ENCODE assay signal across 9 cellular contexts in genomic region chr7:99617187-99617781, GRCh38. TPM values are rescaled to one million over a fixed set of nuclear protein-coding genes. Genes with fewer than 3 reads are reported as not detected.
DNase-seq lines count a peak whose midpoint lies in the region; ATAC-seq and TF ChIP-seq lines count a peak whose summit lies in the region.
"Had no signal": no experiment of that assay in that cellular context is flagged by ENCODE, and none has a peak within 500 bp of the region (broad histone marks: within the 10 kb centered on the region; RNA-seq: fewer than 3 reads in every experiment).

No MANE protein-coding gene starts in this region.

- peaks cover 52% of the 10 kb centered on the region for H3K4me1 Mint-ChIP-seq in activated naive CD8-positive, alpha-beta T cell (ENCODE audit: low read depth)

- peak overlapping the region; percentile 83 for H3K4me3 ChIP-seq in AG09309 (ENCODE audit: control insufficient read depth, low read depth, low read length)
- H3K4me3 ChIP-seq in HFF-Myc (replicated peaks; ENCODE audit: low read depth, low read length): peak overlapping the region; percentile 68
- peak overlapping the region; percentile 77 to 94 (median 93) for H3K4me3 ChIP-seq in liver (ENCODE audit: low read depth in 1 of 3, low read length in 3 of 3)
- peak overlapping the region; percentile 93 for H3K4me3 ChIP-seq in urinary bladder (ENCODE audit: low read depth, low read length)

- WGBS in liver: 12% methylated on average over 22 of the region's 22 CpGs
- 16% methylated on average over 22 of the region's 22 CpGs for WGBS in urinary bladder

- H3K9me3 ChIP-seq in liver (ENCODE audit: control insufficient read depth in 4 of 4, low read length in 3 of 4): no peaks in the 10 kb centered on the region

- TF ChIP-seq RAD21 in liver (IDR thresholded peaks at IDR 0.05): no peak

- peak overlapping the region; percentile 17 to 23 for H3K9ac ChIP-seq in liver (ENCODE audit: low read depth in 1 of 2, low read length in 2 of 2)

- H3K4me1 ChIP-seq in liver (ENCODE audit: control insufficient read depth in 4 of 4, insufficient read depth in 4 of 4, low read length in 3 of 4) (peaks cover 2 to 17% (median 8%) of the 10 kb centered on the region in 4 donors), urinary bladder (ENCODE audit: insufficient read depth) (peaks cover 2% of the 10 kb centered on the region)

- H3K27ac ChIP-seq in liver (ENCODE audit: low read depth in 1 of 2, low read length in 2 of 2) (peak overlapping the region; percentile 66 to 77), urinary bladder (ENCODE audit: low read depth) (peak overlapping the region; percentile 63)

- no peak for ATAC-seq in GM19395 (IDR thresholded peaks at IDR 0.05; ENCODE audit: unreplicated experiment)

- peak overlapping the region; percentile 95 for H3K4me3 Mint-ChIP-seq in activated naive CD8-positive, alpha-beta T cell

- peaks cover 13% of the 10 kb centered on the region for H3K36me3 Mint-ChIP-seq in activated naive CD8-positive, alpha-beta T cell

- no peaks in the 10 kb centered on the region for H3K9me3 Mint-ChIP-seq in activated naive CD8-positive, alpha-beta T cell (ENCODE audit: low read depth)

- peaks cover 3 to 32% (median 25%) of the 10 kb centered on the region in 4 donors for H3K36me3 ChIP-seq in liver (ENCODE audit: control insufficient read depth in 4 of 4, insufficient read depth in 3 of 4, low read depth in 1 of 4, low read length in 3 of 4)
- no peaks in the 10 kb centered on the region for H3K36me3 ChIP-seq in urinary bladder (ENCODE audit: insufficient read depth)

- no peak for DNase-seq in AG09309 (ENCODE audit: low read depth)
- no peak for DNase-seq in HFF-Myc (ENCODE audit: extremely low read depth, low read depth)
- no peak for DNase-seq in SK-N-DZ (ENCODE audit: low spot score)
- DNase-seq in NCI-H1694 treated with DMSO at 0.1 percent for 48 hours (lab: John Stamatoyannopoulos, UW): no peak

- TF ChIP-seq CTCF in AG09309 (IDR thresholded peaks at IDR 0.05; ENCODE audit: control insufficient read depth, insufficient read depth, low read depth, low read length, missing control alignments) (no peak), HFF-Myc (IDR thresholded peaks at IDR 0.05; ENCODE audit: low read depth, low read length, missing control alignments) (no peak), liver (IDR thresholded peaks at IDR 0.05; ENCODE audit: low read depth, low read length, missing input control) (no peak)

- H3K27me3 Mint-ChIP-seq in activated naive CD8-positive, alpha-beta T cell: no peaks in the 10 kb centered on the region

- peak overlapping the region; percentile 94 for H3K27ac Mint-ChIP-seq in activated naive CD8-positive, alpha-beta T cell

- no peaks in the 10 kb centered on the region for H3K27me3 ChIP-seq in liver (ENCODE audit: control insufficient read depth in 4 of 4, insufficient read depth in 4 of 4, low read length in 3 of 4)

TF ChIP-seq in liver, 16 proteins besides CTCF, POLR2A, EP300 and RAD21:
- TF ChIP-seq TAF1 (conservative IDR thresholded peaks at IDR 0.05) (no peak), RXRA (IDR thresholded peaks at IDR 0.05) (no peak), MAX (IDR thresholded peaks at IDR 0.05) (no peak), FOXA2 (IDR thresholded peaks at IDR 0.05) (no peak), GABPA (IDR thresholded peaks at IDR 0.05 in 1 of 2, conservative IDR thresholded peaks at IDR 0.05 in 1 of 2) (no peak), NR2F2 (IDR thresholded peaks at IDR 0.05) (no peak), FOXA1 (IDR thresholded peaks at IDR 0.05) (no peak), HNF4A (conservative IDR thresholded peaks at IDR 0.05) (no peak), ZBTB33 (IDR thresholded peaks at IDR 0.05) (no peak), YY1 (IDR thresholded peaks at IDR 0.05) (no peak), HNF4G (IDR thresholded peaks at IDR 0.05) (no peak), REST (IDR thresholded peaks at IDR 0.05) (no peak), EGR1 (IDR thresholded peaks at IDR 0.05; ENCODE audit: low read depth in 2 of 2) (no peak)
- TF ChIP-seq, protein P1, sequence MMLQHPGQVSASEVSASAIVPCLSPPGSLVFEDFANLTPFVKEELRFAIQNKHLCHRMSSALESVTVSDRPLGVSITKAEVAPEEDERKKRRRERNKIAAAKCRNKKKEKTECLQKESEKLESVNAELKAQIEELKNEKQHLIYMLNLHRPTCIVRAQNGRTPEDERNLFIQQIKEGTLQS (IDR thresholded peaks at IDR 0.05): no peak

RNA-seq across cellular contexts. Expression of gene ZSCAN25, which starts 0.5 kb away (rescaled TPM):
- total RNA-seq in liver: 10 to 100 TPM in 1 of 2 donors, 1 to 10 TPM in 1; 8.7 to 11.0 TPM
- polyA plus RNA-seq in liver: 1 to 10 TPM; 2.3 to 3.1 TPM
- total RNA-seq in urinary bladder: 12.7 TPM
- polyA plus RNA-seq in urinary bladder: 7.9 TPM
- polyA plus RNA-seq in SK-N-DZ (2014; cell fraction: cytosol; rRNA removed): 11.7 and 16.3 TPM in 2 replicates
- 16.5 and 21.4 TPM in 2 replicates for polyA plus RNA-seq in SK-N-DZ (2014; cell fraction: nucleus; rRNA removed)

RNA-seq across cellular contexts. Expression of gene TMEM225B, which starts 19.2 kb away (rescaled TPM):
- total RNA-seq in liver (under 1 TPM; 0.17 to 0.28 TPM), urinary bladder (1.1 TPM)
- polyA plus RNA-seq in liver (under 1 TPM in 1 of 2 donors, not detected in 1; 0.10 TPM), urinary bladder (1.1 TPM)
- polyA plus RNA-seq in SK-N-DZ (2014; cell fraction: cytosol; rRNA removed): 0.18 and 2.8 TPM in 2 replicates
- polyA plus RNA-seq in SK-N-DZ (2014; cell fraction: nucleus; rRNA removed): 0.57 TPM in 1 of 2 replicates, not detected in the other
- total RNA-seq: lung microvascular endothelial cell had no signal

RNA-seq across cellular contexts. Expression of gene ZNF655, which starts 58.8 kb away (rescaled TPM):
- total RNA-seq in liver (10 to 100 TPM; 37.2 to 59.7 TPM), urinary bladder (127 TPM)
- polyA plus RNA-seq in liver (10 to 100 TPM; 15.9 to 27.6 TPM), urinary bladder (52.0 TPM)
- 54.5 and 66.1 TPM in 2 replicates for polyA plus RNA-seq in SK-N-DZ (2014; cell fraction: cytosol; rRNA removed)
- 47.6 and 76.7 TPM in 2 replicates for polyA plus RNA-seq in SK-N-DZ (2014; cell fraction: nucleus; rRNA removed)
